24 cellular contexts compared by ENCODE assay signal in the genomic region with DNA sequence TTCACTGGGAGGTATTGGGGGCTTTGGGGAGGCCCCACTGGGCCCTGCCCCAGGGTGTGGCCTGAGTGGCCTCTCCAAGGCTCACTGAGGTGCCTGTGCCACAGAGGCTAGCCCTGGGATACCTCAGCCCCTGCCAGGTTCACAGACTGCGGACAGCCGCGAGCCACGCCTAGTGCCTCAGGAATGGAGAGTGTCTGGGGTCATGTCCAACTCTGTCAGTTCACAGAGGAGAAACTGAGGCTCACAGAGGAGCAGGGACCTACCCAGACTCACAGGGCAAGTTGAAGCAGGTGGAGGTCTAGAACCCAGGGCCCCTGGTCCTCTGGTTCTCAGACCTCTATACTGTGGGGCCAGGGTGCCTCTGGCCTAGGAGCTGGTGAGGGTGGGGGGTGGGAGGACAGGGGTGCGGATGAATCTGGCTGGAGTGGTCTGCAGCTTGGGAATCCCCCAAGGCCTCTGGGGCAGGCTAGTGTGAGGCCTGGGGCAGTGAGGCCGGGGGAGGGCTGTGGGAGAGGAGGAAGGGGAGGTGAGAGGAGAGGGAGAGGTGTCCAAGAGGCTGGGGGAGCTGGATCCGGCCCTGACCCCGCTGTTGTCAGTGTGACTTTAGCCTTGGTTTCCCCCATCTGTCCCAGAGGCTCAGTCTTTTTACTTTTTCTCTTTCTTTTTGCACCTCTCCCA. TPM values are rescaled to one million over a fixed set of nuclear protein-coding genes. Genes with fewer than 3 reads are reported as not detected.
DNase-seq lines count a peak whose midpoint lies in the region; ATAC-seq and TF ChIP-seq lines count a peak whose summit lies in the region.
"Had no signal": no experiment of that assay in that cellular context is flagged by ENCODE, and none has a peak within 500 bp of the region (broad histone marks: within the 10 kb centered on the region; RNA-seq: fewer than 3 reads in every experiment).

No MANE protein-coding gene starts in this region.

- CTCF ChIA-PET in IMR-90 (lab: Yijun Ruan, JAX) = interaction anchor here (1.1 kb wide), 1 partner anchor 26 kb away, joined by 3 read pairs; no protein-coding TSS in a partner anchor

- no peak overlapping the region for H2BK120ac ChIP-seq in IMR-90 (ENCODE audit: low read depth, low read length)

- ATAC-seq in IMR-90 (ENCODE audit: low read depth) = no peak
- peak; percentile 38 for ATAC-seq in left colon
- ATAC-seq in HG02885 (IDR thresholded peaks at IDR 0.05; ENCODE audit: poor library complexity, unreplicated experiment) = no peak
- ATAC-seq: gastrocnemius medialis, right cardiac atrium had no signal

- H2BK20ac ChIP-seq in IMR-90 (ENCODE audit: low read depth, low read length) = no peak overlapping the region

- in situ Hi-C loops in IMR-90 (cut with MboI; ENCODE audit: low sequenced_read_pairs) = no loop called here

- dilution Hi-C loops in IMR-90 (cut with HindIII; ENCODE audit: low sequenced_read_pairs, unreplicated experiment) = no loop called here

- H3K4ac ChIP-seq in IMR-90 (ENCODE audit: low read depth, low read length) = no peak overlapping the region; the same call in 1 of the 2 replicates

- peaks cover 4% of the 10 kb centered on the region; the same call in 1 of the 2 replicates for H3K4me1 ChIP-seq in IMR-90 (ENCODE audit: control insufficient read depth, insufficient read depth, low read length)
- H3K4me1 ChIP-seq in breast epithelium = no peaks in the 10 kb centered on the region
- H3K4me1 ChIP-seq: gastrocnemius medialis had no signal

- H4K5ac ChIP-seq in IMR-90 (ENCODE audit: low read depth, low read length) = no peak overlapping the region

- H3K36me3 ChIP-seq in IMR-90 (ENCODE audit: control insufficient read depth, insufficient read depth, low read length) (no peaks in the 10 kb centered on the region), breast epithelium (no peaks in the 10 kb centered on the region)
- H3K36me3 ChIP-seq: gastrocnemius medialis had no signal

- H2AK5ac ChIP-seq in IMR-90 (ENCODE audit: low read depth, low read length) = no peak overlapping the region; the same call in 1 of the 2 replicates

- H3K9me3 ChIP-seq in IMR-90 (ENCODE audit: control insufficient read depth, insufficient read depth, low read length) (peaks cover 2% of the 10 kb centered on the region; the same call in 1 of the 2 replicates), breast epithelium (no peaks in the 10 kb centered on the region)
- H3K9me3 ChIP-seq: gastrocnemius medialis had no signal

- no TSS peak for BruUV-seq in IMR-90 (replicated peaks; lab: Mats Ljungman, UMichigan)

- H4K20me1 ChIP-seq in IMR-90 (ENCODE audit: insufficient read depth, low read length) = peaks cover 3% of the 10 kb centered on the region; the same call in 1 of the 2 replicates

- H2BK5ac ChIP-seq in IMR-90 (ENCODE audit: low read depth, low read length, poor library complexity, severe bottlenecking) = no peak overlapping the region

- H4K91ac ChIP-seq in IMR-90 (ENCODE audit: insufficient read depth, low read depth, low read length) = peak overlapping the region; percentile 43; the same call in 1 of the 2 replicates

- POLR2A ChIA-PET in IMR-90 (lab: Charles Lee; ENCODE audit: unreplicated experiment) = no interaction called here

- no peak overlapping the region for H2AFZ ChIP-seq in IMR-90 (replicated peaks; ENCODE audit: low read length, poor library complexity)

- no peaks in the 10 kb centered on the region for H3K9me1 ChIP-seq in IMR-90 (ENCODE audit: insufficient read depth, low read length)

- peak; percentile 1 for DNase-seq in AG08395 (ENCODE audit: low spot score)
- no peak for DNase-seq in IMR-90
- no peak for DNase-seq in left colon
- DNase-seq in posterior vena cava (ENCODE audit: low spot score) = peak; percentile 61
- no peak for DNase-seq in breast epithelium (ENCODE audit: low spot score in 2 of 2)
- DNase-seq in midbrain (lab: John Stamatoyannopoulos, UW) = no peak
- no peak for DNase-seq in NCI-H510A treated with DMSO at 0.1 percent for 48 hours (lab: John Stamatoyannopoulos, UW)
- DNase-seq: activated CD4-positive, alpha-beta T cell treated with anti-CD3 and anti-CD28 coated beads, Interleukin-2, amount 10 ng/mL, durations not matched to agents 7 days and 5 days; activated naive CD4-positive, alpha-beta T cell treated with anti-CD3 and anti-CD28 coated beads for 36 hours; amygdala; caudate nucleus; DMS 273 treated with DMSO at 0.1 percent for 48 hours; gastrocnemius medialis; HFFc6; NCI-H1417; right cardiac atrium; Right ventricle myocardium superior had no signal

- no peak overlapping the region for H3K56ac ChIP-seq in IMR-90 (ENCODE audit: extremely low read depth, insufficient read depth, low read length)

- no peak overlapping the region for H2AK9ac ChIP-seq in IMR-90 (replicated peaks; ENCODE audit: low read depth, low read length, poor library complexity)

- H3K79me1 ChIP-seq in IMR-90 (ENCODE audit: low read depth in 1 of 2, low read length in 2 of 2) = no peaks in the 10 kb centered on the region

- no peak overlapping the region for H2BK15ac ChIP-seq in IMR-90 (ENCODE audit: low read depth, low read length)

- H3K18ac ChIP-seq in IMR-90 (ENCODE audit: low read depth, low read length) = peak overlapping the region; percentile 31; the same call in 1 of the 2 replicates

- no peak overlapping the region for H3K9ac ChIP-seq in IMR-90 (ENCODE audit: low read depth, low read length)

- H4K8ac ChIP-seq in IMR-90 (ENCODE audit: low read depth in 2 of 2, low read length in 2 of 2) = no peak overlapping the region

- TF ChIP-seq POLR2A in IMR-90 (IDR thresholded peaks at IDR 0.05; ENCODE audit: low read depth, low read length) (no peak), breast epithelium (IDR thresholded peaks at IDR 0.05) (no peak)

- intact Hi-C loops in IMR-90 (cut with micrococcal nuclease) (no loop called here), left colon (cut with DNase I, micrococcal nuclease) (no loop called here), posterior vena cava (cut with DNase I) (no loop called here), breast epithelium (cut with DNase I; ENCODE audit: low total_unique reads) (no loop called here)

- TF ChIP-seq CTCF in IMR-90 (conservative IDR thresholded peaks at IDR 0.05; ENCODE audit: low read depth, low read length) (no peak), breast epithelium (IDR thresholded peaks at IDR 0.05) (no peak)

- H3K27ac ChIP-seq in IMR-90 (ENCODE audit: insufficient read depth, low read length) (no peak overlapping the region), breast epithelium (no peak overlapping the region)
- H3K27ac ChIP-seq: gastrocnemius medialis, HL-60 had no signal

- WGBS in IMR-90 (ENCODE audit: extremely low coverage in 2 of 2, insufficient read length in 1 of 2), 2 experiments = 100% methylated on average over 2 of the region's 8 CpGs; no CpG with 5 or more reads in 1 of the 2 experiments

- no peak for TF ChIP-seq RAD21 in IMR-90 (IDR thresholded peaks at IDR 0.05; ENCODE audit: low read length)

- H3K27me3 ChIP-seq in IMR-90 (ENCODE audit: control insufficient read depth, insufficient read depth, low read length) (peaks cover 57% of the 10 kb centered on the region), breast epithelium (no peaks in the 10 kb centered on the region)
- H3K27me3 ChIP-seq: gastrocnemius medialis had no signal

- H3K4me3 ChIP-seq in IMR-90 (ENCODE audit: insufficient read depth, low read depth, low read length) = no peak overlapping the region
- no peak overlapping the region for H3K4me3 ChIP-seq in breast epithelium
- H3K4me3 ChIP-seq: gastrocnemius medialis had no signal

- H3K23ac ChIP-seq in IMR-90 (ENCODE audit: low read depth, low read length) = no peak overlapping the region

- H3K4me2 ChIP-seq in IMR-90 (ENCODE audit: low read depth, low read length) = no peak overlapping the region

- no peak overlapping the region for H3K14ac ChIP-seq in IMR-90 (replicated peaks; ENCODE audit: low read depth, low read length)

TF ChIP-seq in IMR-90, 13 proteins besides CTCF, POLR2A, EP300 and RAD21:
- TF ChIP-seq, protein P1, sequence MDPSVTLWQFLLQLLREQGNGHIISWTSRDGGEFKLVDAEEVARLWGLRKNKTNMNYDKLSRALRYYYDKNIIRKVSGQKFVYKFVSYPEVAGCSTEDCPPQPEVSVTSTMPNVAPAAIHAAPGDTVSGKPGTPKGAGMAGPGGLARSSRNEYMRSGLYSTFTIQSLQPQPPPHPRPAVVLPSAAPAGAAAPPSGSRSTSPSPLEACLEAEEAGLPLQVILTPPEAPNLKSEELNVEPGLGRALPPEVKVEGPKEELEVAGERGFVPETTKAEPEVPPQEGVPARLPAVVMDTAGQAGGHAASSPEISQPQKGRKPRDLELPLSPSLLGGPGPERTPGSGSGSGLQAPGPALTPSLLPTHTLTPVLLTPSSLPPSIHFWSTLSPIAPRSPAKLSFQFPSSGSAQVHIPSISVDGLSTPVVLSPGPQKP (IDR thresholded peaks at IDR 0.05; ENCODE audit: borderline replicate concordance, low read depth, low read length) = no peak
- no peak for TF ChIP-seq CHD1 (IDR thresholded peaks at IDR 0.05; ENCODE audit: low read depth, low read length)
- no peak for TF ChIP-seq SMC3 (IDR thresholded peaks at IDR 0.05; ENCODE audit: low read depth, low read length)

RNA-seq across cellular contexts. Expression of a gene that starts 20.0 kb away (rescaled TPM):
- total RNA-seq in IMR-90 (2012; rRNA removed) (0.28 and 0.36 TPM in 2 replicates), left colon (10 to 100 TPM; 47.5 to 49.2 TPM), posterior vena cava (under 1 TPM; 0.37 to 0.48 TPM), breast epithelium (1 to 10 TPM in 1 of 3 donors, under 1 TPM in 2; 0.16 to 1.5 (median 0.33) TPM)
- polyA plus RNA-seq in IMR-90 (2012; rRNA removed) = 0.82 and 1.5 TPM in 2 replicates
- 0.25 and 1.3 TPM in 2 replicates for polyA plus RNA-seq in IMR-90 (2012; cell fraction: cytosol; rRNA removed)
- 2.0 and 3.6 TPM in 2 replicates for polyA plus RNA-seq in IMR-90 (2012; cell fraction: nucleus; rRNA removed; ENCODE audit: low replicate concordance)
- total RNA-seq: MCF 10A had no signal

RNA-seq across cellular contexts. Expression of a gene that starts 34.5 kb away (rescaled TPM):
- total RNA-seq in IMR-90 (2012; rRNA removed) (not detected in 2 replicates), left colon (not detected), posterior vena cava (not detected), breast epithelium (not detected)
- polyA plus RNA-seq in IMR-90 (2012; rRNA removed) = not detected in 2 replicates
- polyA plus RNA-seq in IMR-90 (2012; cell fraction: cytosol; rRNA removed) = not detected in 2 replicates
- not detected in 2 replicates for polyA plus RNA-seq in IMR-90 (2012; cell fraction: nucleus; rRNA removed; ENCODE audit: low replicate concordance)
- total RNA-seq: activated naive CD4-positive, alpha-beta T cell treated with anti-CD3 and anti-CD28 coated beads for 36 hours; G401; gastrocnemius medialis; MCF 10A; mononuclear cell; right cardiac atrium; Right ventricle myocardium superior had no signal
- polyA plus RNA-seq: esophagus, IgD-negative memory B cell, right cardiac atrium had no signal

RNA-seq across cellular contexts. Expression of a gene that starts 54.8 kb away (rescaled TPM):
- total RNA-seq in IMR-90 (2012; rRNA removed) (not detected in 2 replicates), left colon (not detected), posterior vena cava (not detected), breast epithelium (not detected)
- polyA plus RNA-seq in IMR-90 (2012; rRNA removed) = not detected in 2 replicates
- polyA plus RNA-seq in IMR-90 (2012; cell fraction: cytosol; rRNA removed) = not detected in 2 replicates
- polyA plus RNA-seq in IMR-90 (2012; cell fraction: nucleus; rRNA removed; ENCODE audit: low replicate concordance) = not detected in 2 replicates
- total RNA-seq: activated naive CD4-positive, alpha-beta T cell treated with anti-CD3 and anti-CD28 coated beads for 36 hours; G401; gastrocnemius medialis; HFFc6; MCF 10A; mononuclear cell; right cardiac atrium; Right ventricle myocardium superior had no signal
- polyA plus RNA-seq: esophagus, right cardiac atrium had no signal

Comparison
In these comparisons a context has a peak if more than half of its experiments do, and no peak if none do; other contexts are left out.
1. DNase-seq: peak in AG08395 (single experiment) and posterior vena cava (single experiment); none in IMR-90 (single experiment), left colon (0 of 2), breast epithelium (0 of 2), midbrain (single experiment) and NCI-H510A treated with DMSO at 0.1 percent for 48 hours (single experiment).
2. RNA of a gene that starts 20.0 kb away (total RNA-seq): 47.5 to 49.2 TPM in left colon; 0.37 to 0.48 TPM in posterior vena cava, 0.28 to 0.36 TPM in IMR-90 and 0.16 to 1.5 TPM in breast epithelium; every median in the first group is over 10 times any median in the second.